ENCODE assay signal across 19 cellular contexts in genomic region chr6:78525961-78526360, GRCh38.
"Had no signal": no experiment of that assay in that cellular context is flagged by ENCODE, and none has a peak within 500 bp of the region (broad histone marks: within the 10 kb centered on the region; RNA-seq: fewer than 3 reads in every experiment).

No MANE protein-coding gene starts in this region.

- H3K4me1 Mint-ChIP-seq: naive thymus-derived CD8-positive, alpha-beta T cell had no signal

- H3K27me3 ChIP-seq: esophagus muscularis mucosa, gastrocnemius medialis, neutrophil, right atrium auricular region, sigmoid colon, stomach, transverse colon had no signal

- H3K27ac ChIP-seq: epithelial cell of prostate, esophagus muscularis mucosa, gastrocnemius medialis, neutrophil, right atrium auricular region, sigmoid colon, skin epidermis, stomach, transverse colon had no signal

- H3K36me3 Mint-ChIP-seq: naive thymus-derived CD8-positive, alpha-beta T cell had no signal

- H3K27me3 Mint-ChIP-seq: dendritic cell treated with granulocyte-macrophage colony-stimulating factor and Interleukin-4, amounts not matched to agents 40 ng/mL and 50 ng/mL, for 4 days; effector memory CD8-positive, alpha-beta T cell had no signal

- H3K4me1 ChIP-seq: esophagus muscularis mucosa, gastrocnemius medialis, right atrium auricular region, sigmoid colon, stomach, transverse colon had no signal

- H3K4me3 Mint-ChIP-seq: dendritic cell treated with granulocyte-macrophage colony-stimulating factor and Interleukin-4, amounts not matched to agents 40 ng/mL and 50 ng/mL, for 4 days; effector memory CD8-positive, alpha-beta T cell; naive thymus-derived CD8-positive, alpha-beta T cell had no signal

- ATAC-seq: effector memory CD8-positive, alpha-beta T cell; gastrocnemius medialis; left colon; left ventricle myocardium superior; mucosa of descending colon; naive thymus-derived CD8-positive, alpha-beta T cell had no signal

- DNase-seq: effector memory CD8-positive, alpha-beta T cell; gastrocnemius medialis; glutamatergic neuron; left colon; left ventricle myocardium superior; mucosa of descending colon; naive thymus-derived CD8-positive, alpha-beta T cell; sigmoid colon; stimulated activated naive CD4-positive, alpha-beta T cell; stomach; transverse colon had no signal

- H3K27ac Mint-ChIP-seq: dendritic cell treated with granulocyte-macrophage colony-stimulating factor and Interleukin-4, amounts not matched to agents 40 ng/mL and 50 ng/mL, for 4 days; effector memory CD8-positive, alpha-beta T cell; naive thymus-derived CD8-positive, alpha-beta T cell had no signal

- H3K36me3 ChIP-seq: esophagus muscularis mucosa, gastrocnemius medialis, neutrophil, right atrium auricular region, sigmoid colon, stomach, thoracic aorta, transverse colon had no signal

- H3K4me3 ChIP-seq: esophagus muscularis mucosa, gastrocnemius medialis, lung, mucosa of descending colon, right atrium auricular region, sigmoid colon, skin epidermis, stomach, thoracic aorta, transverse colon had no signal
